Comparison of ENCODE assay signal across 20 cellular contexts in the genomic region with DNA sequence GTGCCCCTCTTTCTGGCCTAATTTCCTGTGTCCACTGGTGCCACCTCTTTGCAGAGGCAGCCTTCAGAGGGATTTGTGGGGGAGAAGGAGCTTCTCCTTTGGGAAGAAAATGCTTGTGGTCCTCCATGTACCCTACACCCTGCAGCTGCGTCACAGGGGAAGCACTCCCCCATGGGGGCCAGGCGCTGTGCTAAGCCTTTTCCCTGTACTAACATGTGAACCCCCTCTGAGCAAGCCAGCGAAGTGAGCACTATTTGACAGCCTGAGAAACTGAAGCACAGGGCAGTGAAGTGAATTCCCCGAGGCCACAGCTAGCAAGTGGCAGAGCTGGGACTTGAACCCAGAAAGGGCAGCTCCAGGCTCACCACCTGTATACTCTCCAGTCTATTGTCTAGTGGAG. TPM values are rescaled to one million over a fixed set of nuclear protein-coding genes. Genes with fewer than 3 reads are reported as not detected.
DNase-seq lines count a peak whose midpoint lies in the region; ATAC-seq and TF ChIP-seq lines count a peak whose summit lies in the region.
"Had no signal": no experiment of that assay in that cellular context is flagged by ENCODE, and none has a peak within 500 bp of the region (broad histone marks: within the 10 kb centered on the region; RNA-seq: fewer than 3 reads in every experiment).

No MANE protein-coding gene starts in this region.

- no peaks in the 10 kb centered on the region for H3K9me3 ChIP-seq in RWPE2 (ENCODE audit: severe bottlenecking)
- H3K9me3 ChIP-seq in esophagus squamous epithelium, result no peaks in the 10 kb centered on the region
- no peaks in the 10 kb centered on the region for H3K9me3 ChIP-seq in stomach
- H3K9me3 ChIP-seq: ovary had no signal

- peaks cover 60% of the 10 kb centered on the region for H3K79me2 ChIP-seq in ACC112 (ENCODE audit: control insufficient read depth, insufficient read depth, low read length, unreplicated experiment)

- no peaks in the 10 kb centered on the region for H3K27me3 ChIP-seq in ACC112 (ENCODE audit: insufficient read depth, low read length)
- H3K27me3 ChIP-seq in RWPE2 (ENCODE audit: insufficient read depth, poor library complexity, severe bottlenecking), result no peaks in the 10 kb centered on the region
- no peaks in the 10 kb centered on the region for H3K27me3 ChIP-seq in esophagus squamous epithelium
- no peaks in the 10 kb centered on the region for H3K27me3 ChIP-seq in stomach
- H3K27me3 ChIP-seq: ovary had no signal

- DNase-seq in RWPE2 (ENCODE audit: low spot score), result no peak
- no peak for DNase-seq in esophagus squamous epithelium (lab: John Stamatoyannopoulos, UW)
- DNase-seq in stomach, result no peak
- DNase-seq in G401 (ENCODE audit: low spot score), result no peak
- no peak for DNase-seq in CD1c-positive myeloid dendritic cell (ENCODE audit: extremely low spot score)
- DNase-seq in HuH-7.5 (ENCODE audit: low spot score), result no peak
- DNase-seq: activated CD4-positive, alpha-beta T cell treated with anti-CD3 and anti-CD28 coated beads, Interleukin-2, amount 10 ng/mL, durations not matched to agents 7 days and 5 days; DMS 273 treated with DMSO at 0.1 percent for 48 hours; foreskin melanocyte; GDM1; natural killer cell; ovary; SIG-M5; stimulated activated CD4-positive, alpha-beta T cell treated with anti-CD3 and anti-CD28 coated beads, Interleukin-4, amount 100 ng/mL, for 24 hours; stimulated activated naive CD8-positive, alpha-beta T cell treated with anti-CD3 and anti-CD28 coated beads, Interleukin-15, amount 100 ng/mL, for 72 hours; T-helper 1 cell had no signal

- H3K27ac ChIP-seq in ACC112 (ENCODE audit: low read depth, low read length) (peak overlapping the region; percentile 100), RWPE2 (ENCODE audit: poor library complexity, severe bottlenecking) (peak overlapping the region; percentile 99), esophagus squamous epithelium (peak overlapping the region in 3 of 4 donors; percentile 91 to 94 (median 93)), stomach (peak overlapping the region in 4 of 5 donors; percentile 85 to 98 (median 90))
- H3K27ac ChIP-seq: HL-60 had no signal

- TF ChIP-seq EP300 in stomach (IDR thresholded peaks at IDR 0.05), result no peak

- intact Hi-C loops in esophagus squamous epithelium (cut with DNase I) (loop anchor here (10.0 kb wide), 1 partner anchor 92 kb away; the partner anchor contains the start of gene DUSP1), stomach (cut with DNase I; ENCODE audit: low total_unique reads) (no loop called here)

- 89% methylated on average over 3 of the region's 4 CpGs; no CpG with 5 or more reads in 1 of the 2 donors for WGBS in esophagus squamous epithelium, 2 donors
- 77 to 94% (median 78%) methylated on average over 4 of the region's 4 CpGs for WGBS in stomach, 5 donors

- in situ Hi-C loops in G401 (cut with HindIII; ENCODE audit: low sequenced_read_pairs), result no loop called here

- peaks cover 84% of the 10 kb centered on the region for H3K4me1 ChIP-seq in ACC112 (ENCODE audit: control insufficient read depth, insufficient read depth, low read length, unreplicated experiment)
- H3K4me1 ChIP-seq in RWPE2 (ENCODE audit: insufficient read depth, poor library complexity, severe bottlenecking), result peaks cover 63% of the 10 kb centered on the region
- H3K4me1 ChIP-seq in esophagus squamous epithelium, result peaks cover 37 to 83% (median 56%) of the 10 kb centered on the region in 3 donors
- H3K4me1 ChIP-seq in stomach, result peaks cover 61 to 85% (median 80%) of the 10 kb centered on the region in 4 donors

- no peak overlapping the region for H2AFZ ChIP-seq in ACC112 (ENCODE audit: low read length, unreplicated experiment)

- TF ChIP-seq CTCF in RWPE2 (IDR thresholded peaks at IDR 0.05; ENCODE audit: poor library complexity, severe bottlenecking) (no peak), esophagus squamous epithelium (IDR thresholded peaks at IDR 0.05) (no peak), stomach (IDR thresholded peaks at IDR 0.05) (no peak)

- ATAC-seq in RWPE2 (ENCODE audit: low read depth) (no peak), HG02763 (IDR thresholded peaks at IDR 0.05; ENCODE audit: unreplicated experiment) (no peak)
- ATAC-seq: natural killer cell; stimulated activated naive CD8-positive, alpha-beta T cell treated with anti-CD3 and anti-CD28 coated beads, Interleukin-15, amount 100 ng/mL, for 72 hours had no signal

- H3K4me3 ChIP-seq in ACC112 (ENCODE audit: low read depth, low read length), result no peak overlapping the region
- no peak overlapping the region for H3K4me3 ChIP-seq in RWPE2 (ENCODE audit: severe bottlenecking)
- no peak overlapping the region for H3K4me3 ChIP-seq in esophagus squamous epithelium
- H3K4me3 ChIP-seq in stomach, result no peak overlapping the region
- H3K4me3 ChIP-seq: ovary, skin epidermis had no signal

- H3K36me3 ChIP-seq in ACC112 (ENCODE audit: insufficient read depth, low read length), result no peaks in the 10 kb centered on the region
- peaks cover 21% of the 10 kb centered on the region for H3K36me3 ChIP-seq in RWPE2 (ENCODE audit: low read depth)
- no peaks in the 10 kb centered on the region for H3K36me3 ChIP-seq in esophagus squamous epithelium
- peaks cover 0 to 6% (median 0%) of the 10 kb centered on the region in 4 donors for H3K36me3 ChIP-seq in stomach
- H3K36me3 ChIP-seq: ovary had no signal

- TF ChIP-seq POLR2A in esophagus squamous epithelium (IDR thresholded peaks at IDR 0.05) (no peak), stomach (IDR thresholded peaks at IDR 0.05) (no peak)

RNA-seq across cellular contexts. Expression of gene ERGIC1, which starts 32.3 kb away (rescaled TPM):
- total RNA-seq in esophagus squamous epithelium (10 to 100 TPM; 50.9 to 83.0 (median 65.5) TPM), stomach (100 to 1,000 TPM in 4 of 5 donors, 10 to 100 TPM in 1; 98.8 to 293 (median 137) TPM)
- 10 to 100 TPM; 54.5 to 95.3 (median 83.7) TPM for polyA plus RNA-seq in stomach
- total RNA-seq in G401 (2014; rRNA removed; shearing (Covaris generic)), result 21.3 and 28.7 TPM in 2 replicates
